1 cellular context compared by ENCODE assay signal in genomic region chr12:120207227-120207626, GRCh38.
TF ChIP-seq lines count a peak whose summit lies in the region.

No MANE protein-coding gene starts in this region.

TF ChIP-seq in IMR-90, 13 proteins besides CTCF, POLR2A, EP300 and RAD21 (continued from another document):
- no peak for TF ChIP-seq USF2 (IDR thresholded peaks at IDR 0.05; ENCODE audit: low read depth, low read length)
- no peak for TF ChIP-seq NFE2L2 (IDR thresholded peaks at IDR 0.05; ENCODE audit: low read depth, low read length)
- no peak for TF ChIP-seq BHLHE40 (IDR thresholded peaks at IDR 0.05; ENCODE audit: low read depth, low read length)
- no peak for TF ChIP-seq CEBPB (IDR thresholded peaks at IDR 0.05; ENCODE audit: low read depth, low read length)
- TF ChIP-seq MAZ (IDR thresholded peaks at IDR 0.05; ENCODE audit: borderline replicate concordance, low read depth, low read length) = no peak
TF ChIP-seq in IMR-90: peak in this region for 0.
